23 cellular contexts compared by ENCODE assay signal in the genomic region with DNA sequence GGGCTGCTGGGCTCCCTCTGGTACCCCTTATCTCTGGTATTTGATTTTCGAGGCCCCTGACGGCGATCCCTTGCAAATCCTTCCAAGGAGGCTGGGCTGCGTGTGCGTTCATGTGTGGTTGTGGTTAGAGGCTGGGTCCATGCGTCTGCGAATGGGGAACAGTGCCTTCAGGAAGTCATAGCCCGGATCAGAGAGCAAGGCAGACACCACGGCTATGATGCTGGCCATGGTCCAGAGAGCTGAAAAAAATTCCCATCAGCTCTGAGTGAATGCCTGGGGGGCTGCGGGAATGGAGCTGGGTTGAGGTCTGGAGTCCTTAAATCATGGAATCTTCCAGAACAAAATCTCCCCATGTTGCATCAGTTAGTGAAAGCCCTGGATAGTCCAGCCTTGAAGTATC.
DNase-seq lines count a peak whose midpoint lies in the region; ATAC-seq lines count a peak whose summit lies in the region.
"Had no signal": no experiment of that assay in that cellular context is flagged by ENCODE, and none has a peak within 500 bp of the region (broad histone marks: within the 10 kb centered on the region; RNA-seq: fewer than 3 reads in every experiment).

No MANE protein-coding gene starts in this region.

- H3K9me3 Mint-ChIP-seq in T-helper 2 cell treated with Interferon-gamma antibody and Interleukin-4, amounts not matched to agents 5 μg/mL and 100 μg/mL, for 36 hours, result no peaks in the 10 kb centered on the region
- H3K9me3 Mint-ChIP-seq: activated T-cell treated with anti-CD3 and anti-CD28 coated beads, Interleukin-2, amount 50 U/mL, for 72 hours; natural killer cell had no signal

- peak overlapping the region; percentile 71 for H4K91ac ChIP-seq in trophoblast cell (ENCODE audit: low read depth, low read length)

- H3K4me1 Mint-ChIP-seq in T-helper 2 cell treated with Interferon-gamma antibody and Interleukin-4, amounts not matched to agents 5 μg/mL and 100 μg/mL, for 36 hours (ENCODE audit: low read depth), result peaks cover 1% of the 10 kb centered on the region
- H3K4me1 Mint-ChIP-seq: B cell, natural killer cell had no signal

- H3K4me2 ChIP-seq in trophoblast cell (ENCODE audit: low read length), result no peak overlapping the region

- H3K4me1 ChIP-seq in trophoblast cell (ENCODE audit: control insufficient read depth in 1 of 2, insufficient read depth in 2 of 2, low read length in 2 of 2), result peaks cover 29 to 31% of the 10 kb centered on the region in 2 experiments

- H3K36me3 Mint-ChIP-seq in T-helper 2 cell treated with Interferon-gamma antibody and Interleukin-4, amounts not matched to agents 5 μg/mL and 100 μg/mL, for 36 hours (ENCODE audit: low read depth), result no peaks in the 10 kb centered on the region
- H3K36me3 Mint-ChIP-seq: natural killer cell had no signal

- H3K9ac ChIP-seq in trophoblast cell (ENCODE audit: low read length), result no peak overlapping the region

- no peak overlapping the region for H4K12ac ChIP-seq in trophoblast cell (ENCODE audit: low read depth, low read length)

- peak overlapping the region; percentile 95 for H2BK12ac ChIP-seq in trophoblast cell (ENCODE audit: low read length)

- peak overlapping the region; percentile 20 for H4K8ac ChIP-seq in trophoblast cell (ENCODE audit: low read depth, low read length)

- peak overlapping the region; percentile 16 for H3K4ac ChIP-seq in trophoblast cell (ENCODE audit: low read depth, low read length)

- H2AFZ ChIP-seq in trophoblast cell (ENCODE audit: insufficient read depth, low read length, poor library complexity), result peak overlapping the region; percentile 1

- no peak overlapping the region for H3K4me3 Mint-ChIP-seq in T-helper 2 cell treated with Interferon-gamma antibody and Interleukin-4, amounts not matched to agents 5 μg/mL and 100 μg/mL, for 36 hours
- H3K4me3 Mint-ChIP-seq: activated T-cell treated with anti-CD3 and anti-CD28 coated beads, Interleukin-2, amount 50 U/mL, for 72 hours; B cell; natural killer cell had no signal

- no CpG with 5 or more reads among the region's 10 CpGs for WGBS in trophoblast cell (ENCODE audit: extremely low coverage, insufficient coverage, insufficient read length)

- H3K4me3 ChIP-seq in trophoblast cell (ENCODE audit: low read depth, low read length), result no peak overlapping the region
- H3K4me3 ChIP-seq: heart right ventricle, MG63, SK-N-MC, upper lobe of left lung had no signal

- H3K9me3 ChIP-seq in trophoblast cell (ENCODE audit: insufficient read depth, low read depth, low read length), result no peaks in the 10 kb centered on the region
- H3K9me3 ChIP-seq: heart right ventricle, MG63, upper lobe of left lung had no signal

- H3K27me3 ChIP-seq in trophoblast cell (ENCODE audit: insufficient read depth, low read length), result no peaks in the 10 kb centered on the region
- H3K27me3 ChIP-seq: MG63, upper lobe of left lung had no signal

- H2BK5ac ChIP-seq in trophoblast cell (ENCODE audit: low read depth, low read length, poor library complexity), result peak overlapping the region; percentile 68

- H3K27ac Mint-ChIP-seq in T-helper 2 cell treated with Interferon-gamma antibody and Interleukin-4, amounts not matched to agents 5 μg/mL and 100 μg/mL, for 36 hours, result no peak overlapping the region
- H3K27ac Mint-ChIP-seq: activated T-cell treated with anti-CD3 and anti-CD28 coated beads, Interleukin-2, amount 50 U/mL, for 72 hours; B cell; natural killer cell had no signal

- peak overlapping the region; percentile 90 for H3K14ac ChIP-seq in trophoblast cell (ENCODE audit: low read length)

- H3K79me2 ChIP-seq in trophoblast cell (ENCODE audit: control insufficient read depth, insufficient read depth, low read length, poor library complexity), result peaks cover 8% of the 10 kb centered on the region

- no peak overlapping the region for H3K23ac ChIP-seq in trophoblast cell (ENCODE audit: low read length)

- no peaks in the 10 kb centered on the region for H3K36me3 ChIP-seq in trophoblast cell (ENCODE audit: control insufficient read depth in 1 of 2, insufficient read depth in 2 of 2, low read length in 2 of 2)
- H3K36me3 ChIP-seq: heart right ventricle, MG63, upper lobe of left lung had no signal

- H3K79me1 ChIP-seq in trophoblast cell (ENCODE audit: low read length), result peaks cover 61% of the 10 kb centered on the region

- H3K18ac ChIP-seq in trophoblast cell (ENCODE audit: low read length), result peak overlapping the region; percentile 64

- DNase-seq in CD1c-positive myeloid dendritic cell (ENCODE audit: extremely low spot score) (peak; percentile 46), RPMI7951 (ENCODE audit: low read depth) (peak; percentile 66), glomerular visceral epithelial cell (ENCODE audit: extremely low spot score) (peak; percentile 75), trophoblast cell (no peak), midbrain (lab: John Stamatoyannopoulos, UW) (no peak), AG08395 (ENCODE audit: low spot score) (no peak)
- no peak for DNase-seq in T-helper 2 cell treated with Interferon-gamma antibody and Interleukin-4, amounts not matched to agents 5 μg/mL and 100 μg/mL, for 36 hours (ENCODE audit: low spot score)
- DNase-seq: activated CD4-positive, alpha-beta T cell treated with anti-CD3 and anti-CD28 coated beads, Interleukin-2, amount 50 U/mL, for 4 hours; activated T-cell treated with anti-CD3 and anti-CD28 coated beads, Interleukin-2, amount 50 U/mL, for 72 hours; DND-41; erythroblast; H7; kidney glomerular epithelial cell; MG63; natural killer cell; NCI-H2171; NK-92 treated with Interleukin-12 subunit alpha and Interleukin-12 subunit beta, amount 100 ng/mL, for 24 hours; stimulated activated CD4-positive, alpha-beta T cell treated with anti-CD3 and anti-CD28 coated beads, Interleukin-4, amount 100 ng/mL, for 4 hours had no signal

- peak overlapping the region; percentile 92 for H2AK5ac ChIP-seq in trophoblast cell (ENCODE audit: low read length)

- peak overlapping the region; percentile 87 for H2BK120ac ChIP-seq in trophoblast cell (ENCODE audit: insufficient read depth, low read length, poor library complexity)

- H3K27ac ChIP-seq in trophoblast cell (ENCODE audit: low read depth, low read length), result peak overlapping the region; percentile 57
- H3K27ac ChIP-seq: heart right ventricle, SK-N-MC, upper lobe of left lung had no signal

- ATAC-seq in GM21515 (IDR thresholded peaks at IDR 0.05; ENCODE audit: unreplicated experiment), result no peak
- ATAC-seq: activated T-cell treated with anti-CD3 and anti-CD28 coated beads, Interleukin-2, amount 50 U/mL, for 72 hours; natural killer cell had no signal

- peaks cover 15% of the 10 kb centered on the region for H3K27me3 Mint-ChIP-seq in T-helper 2 cell treated with Interferon-gamma antibody and Interleukin-4, amounts not matched to agents 5 μg/mL and 100 μg/mL, for 36 hours (ENCODE audit: low read depth)

Comparison
In these comparisons a context has a peak if more than half of its experiments do, and no peak if none do; other contexts are left out.
1. DNase-seq: peak in CD1c-positive myeloid dendritic cell (single experiment), RPMI7951 (single experiment) and glomerular visceral epithelial cell (single experiment); none in trophoblast cell (0 of 2), midbrain (single experiment), T-helper 2 cell treated with Interferon-gamma antibody and Interleukin-4, amounts not matched to agents 5 μg/mL and 100 μg/mL, for 36 hours (single experiment) and AG08395 (single experiment).